In genomic region chr11:73982595-73982989, GRCh38 we compare ENCODE assay signal across 8 cellular contexts. TPM values are rescaled to one million over a fixed set of nuclear protein-coding genes. Genes with fewer than 3 reads are reported as not detected.
DNase-seq lines count a peak whose midpoint lies in the region; ATAC-seq and TF ChIP-seq lines count a peak whose summit lies in the region.

UCP2 (minus strand) TSS chr11:73982843; CDS start chr11:73978378, 4,465 bp downstream.

- ATAC-seq in GM18870 (IDR thresholded peaks at IDR 0.05; ENCODE audit: unreplicated experiment) = peak; percentile 22
- peak; percentile 36 for ATAC-seq in HG03108 (IDR thresholded peaks at IDR 0.05; ENCODE audit: unreplicated experiment)
- peak; percentile 72 for ATAC-seq in left colon

- no peaks in the 10 kb centered on the region for H3K4me1 ChIP-seq in ACC112 (ENCODE audit: control insufficient read depth, insufficient read depth, low read length, unreplicated experiment)

- H3K27ac ChIP-seq in ACC112 (ENCODE audit: low read depth, low read length) = peak within 1 kb of the TSS; percentile 57

- TF ChIP-seq CTCF in choroid plexus epithelial cell (conservative IDR thresholded peaks at IDR 0.05; ENCODE audit: low read depth, low read length) = no peak

- H3K79me2 ChIP-seq in ACC112 (ENCODE audit: control insufficient read depth, insufficient read depth, low read length, unreplicated experiment) = no peaks in the 10 kb centered on the region

- H3K27me3 ChIP-seq in ACC112 (ENCODE audit: insufficient read depth, low read length) = no peaks in the 10 kb centered on the region

- DNase-seq in NCI-H345 treated with DMSO at 0.1 percent for 48 hours (lab: John Stamatoyannopoulos, UW; ENCODE audit: unreplicated experiment) (peak; percentile 79), choroid plexus epithelial cell (ENCODE audit: low read depth) (peak; percentile 82), left colon (peak; percentile 88 to 89)
- peak; percentile 85 for DNase-seq in activated CD4-positive, CD25-positive, alpha-beta regulatory T cell treated with anti-CD3 and anti-CD28 coated beads, Interleukin-2, amount 50 U/mL, for 72 hours
- DNase-seq in stimulated activated CD4-positive, alpha-beta T cell treated with anti-CD3 and anti-CD28 coated beads, Interleukin-1b, Interleukin-23, amount 100 ng/mL, for 4 hours (ENCODE audit: low read depth in 2 of 2) = peak; percentile 65 to 85

- H3K36me3 ChIP-seq in ACC112 (ENCODE audit: insufficient read depth, low read length) = no peaks in the 10 kb centered on the region

- intact Hi-C loops in left colon (cut with DNase I, micrococcal nuclease) = no loop called here

- H3K4me3 ChIP-seq in ACC112 (ENCODE audit: low read depth, low read length) (peak within 1 kb of the TSS; percentile 81), choroid plexus epithelial cell (ENCODE audit: low read depth, low read length) (peak within 1 kb of the TSS; percentile 76)

- H2AFZ ChIP-seq in ACC112 (ENCODE audit: low read length, unreplicated experiment) = peak within 1 kb of the TSS; percentile 83

RNA-seq across cellular contexts. Expression of gene UCP2, which starts in this region (rescaled TPM):
- total RNA-seq in left colon = 10 to 100 TPM; 33.9 to 46.7 TPM

Comparison
In these comparisons a context has a peak if more than half of its experiments do, and no peak if none do; other contexts are left out.
1. Peak in every context shown above with its lines: DNase-seq, ATAC-seq, H3K4me3 ChIP-seq and H3K27ac ChIP-seq.
2. ATAC-seq: peak in every context shown above with its lines; median percentile 72 in left colon; 36 in HG03108; 22 in GM18870.